13 cellular contexts compared by ENCODE assay signal in genomic region chrX:119636419-119636818, GRCh38. TPM values are rescaled to one million over a fixed set of nuclear protein-coding genes. Genes with fewer than 3 reads are reported as not detected.
A peak's percentile ranks its signal among the peaks of the same experiment; 100 is the strongest.
DNase-seq lines count a peak whose midpoint lies in the region; ATAC-seq and TF ChIP-seq lines count a peak whose summit lies in the region.
"Had no signal": no experiment of that assay in that cellular context is flagged by ENCODE, and none has a peak within 500 bp of the region (broad histone marks: within the 10 kb centered on the region; RNA-seq: fewer than 3 reads in every experiment).

No MANE protein-coding gene starts in this region.

- H3K27me3 Mint-ChIP-seq in activated T-helper 17 cell treated with anti-CD3 and anti-CD28 coated beads, Interleukin-2, amount 50 U/mL, for 72 hours, result no peaks in the 10 kb centered on the region

- H3K4me1 Mint-ChIP-seq in activated T-helper 17 cell treated with anti-CD3 and anti-CD28 coated beads, Interleukin-2, amount 50 U/mL, for 72 hours, result peaks cover 17% of the 10 kb centered on the region

- BruUV-seq in OCI-LY7 (replicated peaks; lab: Mats Ljungman, UMichigan), result no TSS peak

- no peaks in the 10 kb centered on the region for H3K79me2 ChIP-seq in OCI-LY7 (ENCODE audit: insufficient read depth, low read depth, low read length)

- H3K9me3 Mint-ChIP-seq in activated T-helper 17 cell treated with anti-CD3 and anti-CD28 coated beads, Interleukin-2, amount 50 U/mL, for 72 hours, result no peaks in the 10 kb centered on the region

- peak; percentile 22 for ATAC-seq in GM18861 (IDR thresholded peaks at IDR 0.05; ENCODE audit: unreplicated experiment)
- peak; percentile 34 for ATAC-seq in GM21825 (IDR thresholded peaks at IDR 0.05; ENCODE audit: unreplicated experiment)
- no peak for ATAC-seq in activated T-helper 17 cell treated with anti-CD3 and anti-CD28 coated beads, Interleukin-2, amount 50 U/mL, for 72 hours (replicated peaks)
- ATAC-seq: left ventricle myocardium superior had no signal

- H3K27ac Mint-ChIP-seq in activated T-helper 17 cell treated with anti-CD3 and anti-CD28 coated beads, Interleukin-2, amount 50 U/mL, for 72 hours, result no peak overlapping the region

- peaks cover 53% of the 10 kb centered on the region for H4K20me1 ChIP-seq in BLaER1
- no peaks in the 10 kb centered on the region for H4K20me1 ChIP-seq in OCI-LY7 (ENCODE audit: insufficient read depth, low read length)

- H3K4me3 Mint-ChIP-seq in activated T-helper 17 cell treated with anti-CD3 and anti-CD28 coated beads, Interleukin-2, amount 50 U/mL, for 72 hours, result no peak overlapping the region

- POLR2A ChIA-PET in OCI-LY7 (lab: Charles Lee), result no interaction called here

- H3K4me1 ChIP-seq in BLaER1, result peaks cover 41% of the 10 kb centered on the region
- peaks cover 7% of the 10 kb centered on the region for H3K4me1 ChIP-seq in OCI-LY7 (ENCODE audit: insufficient read depth, low read length, poor library complexity, severe bottlenecking)
- H3K4me1 ChIP-seq: adrenal gland had no signal

- no peak overlapping the region for H3K9ac ChIP-seq in BLaER1

- DNase-seq in OCI-LY7 (ENCODE audit: low spot score), result no peak
- no peak for DNase-seq in HT-29 (ENCODE audit: low spot score)
- DNase-seq in dorsolateral prefrontal cortex, result no peak
- no peak for DNase-seq in HUDEP-2 (lab: John Stamatoyannopoulos, UW; ENCODE audit: unreplicated experiment in 76 of 76)
- DNase-seq: adrenal gland; effector CD4-positive, alpha-beta T cell; left ventricle myocardium superior; stimulated activated naive CD4-positive, alpha-beta T cell treated with Interleukin-2 at 50 U/mL for 16 hours had no signal

- intact Hi-C loops in OCI-LY7 (cut with micrococcal nuclease; ENCODE audit: unreplicated experiment), result no loop called here
- intact Hi-C loops in dorsolateral prefrontal cortex (cut with DNase I), result no loop called here

- no peak overlapping the region for H2AFZ ChIP-seq in OCI-LY7 (ENCODE audit: low read length)

- H3K9me3 ChIP-seq in BLaER1 (no peaks in the 10 kb centered on the region), OCI-LY7 (ENCODE audit: low read length) (no peaks in the 10 kb centered on the region)
- H3K9me3 ChIP-seq: adrenal gland had no signal

- peaks cover 96% of the 10 kb centered on the region for H3K36me3 ChIP-seq in BLaER1
- H3K36me3 ChIP-seq in OCI-LY7 (ENCODE audit: insufficient read depth, low read length), result peaks cover 89% of the 10 kb centered on the region

- H3K27ac ChIP-seq in BLaER1 (peak overlapping the region; percentile 30; the same call in 1 of the 2 replicates), OCI-LY7 (ENCODE audit: low read depth, low read length, poor library complexity, severe bottlenecking) (peak overlapping the region; percentile 11), dorsolateral prefrontal cortex (no peak overlapping the region)
- H3K27ac ChIP-seq: adrenal gland, SK-N-MC had no signal

- H3K27me3 ChIP-seq in BLaER1, result no peaks in the 10 kb centered on the region
- peaks cover 0 to 48% (median 5%) of the 10 kb centered on the region in 45 donors for H3K27me3 ChIP-seq in dorsolateral prefrontal cortex
- H3K27me3 ChIP-seq: adrenal gland had no signal

- H3K9me2 ChIP-seq in OCI-LY7 (ENCODE audit: insufficient read depth, low read length), result no peaks in the 10 kb centered on the region

- peak overlapping the region; percentile 48 for H3K4me2 ChIP-seq in BLaER1
- no peak overlapping the region for H3K4me2 ChIP-seq in OCI-LY7 (ENCODE audit: low read length)

- H3K4me3 ChIP-seq in BLaER1, result no peak overlapping the region
- H3K4me3 ChIP-seq in OCI-LY7 (ENCODE audit: low read depth, low read length, poor library complexity, severe bottlenecking), result no peak overlapping the region
- H3K4me3 ChIP-seq in dorsolateral prefrontal cortex, result no peak overlapping the region
- H3K4me3 ChIP-seq: adrenal gland, SK-N-MC had no signal

- peaks cover 90% of the 10 kb centered on the region for H3K36me3 Mint-ChIP-seq in activated T-helper 17 cell treated with anti-CD3 and anti-CD28 coated beads, Interleukin-2, amount 50 U/mL, for 72 hours (ENCODE audit: low read depth)

- TF ChIP-seq CTCF in OCI-LY7 (conservative IDR thresholded peaks at IDR 0.05; ENCODE audit: low read length), result no peak
- TF ChIP-seq CTCF in dorsolateral prefrontal cortex (IDR thresholded peaks at IDR 0.05 in 54 of 56, conservative IDR thresholded peaks at IDR 0.05 in 2 of 56; ENCODE audit: low read depth in 1 of 56, partially characterized antibody in 56 of 56), result no peak

- CTCF ChIA-PET in OCI-LY7 (lab: Charles Lee; ENCODE audit: unreplicated experiment), result no interaction called here

RNA-seq across cellular contexts. Expression of gene NKRF, which starts 30.2 kb away (rescaled TPM):
- 10.7 and 11.9 TPM in 2 replicates for total RNA-seq in OCI-LY7 (2014; rRNA removed; shearing (Covaris generic))
- total RNA-seq in OCI-LY7 (2022), result 19.3 and 20.7 TPM in 2 replicates
- total RNA-seq in HT-29 (2014; rRNA removed; shearing (Covaris generic)), result 6.9 and 7.8 TPM in 2 replicates
- total RNA-seq in dorsolateral prefrontal cortex, result 10 to 100 TPM; 11.2 to 39.9 (median 29.2) TPM
- 10 to 100 TPM; 15.3 to 19.8 TPM for total RNA-seq in activated T-helper 17 cell treated with anti-CD3 and anti-CD28 coated beads, Interleukin-2, amount 50 U/mL, for 72 hours

RNA-seq across cellular contexts. Expression of gene SEPTIN6, which starts 56.5 kb away (rescaled TPM):
- total RNA-seq in OCI-LY7 (2014; rRNA removed; shearing (Covaris generic)), result 145 and 182 TPM in 2 replicates
- total RNA-seq in OCI-LY7 (2022) (216 and 231 TPM in 2 replicates), dorsolateral prefrontal cortex (10 to 100 TPM; 14.0 to 49.1 (median 34.8) TPM)
- total RNA-seq in HT-29 (2014; rRNA removed; shearing (Covaris generic)), result 0.10 and 0.53 TPM in 2 replicates
- total RNA-seq in activated T-helper 17 cell treated with anti-CD3 and anti-CD28 coated beads, Interleukin-2, amount 50 U/mL, for 72 hours, result 100 to 1,000 TPM; 171 to 204 TPM

Comparison
In these comparisons a context has a peak if more than half of its experiments do, and no peak if none do; other contexts are left out.
1. H3K27ac ChIP-seq: peak in BLaER1 (single experiment) and OCI-LY7 (single experiment); none in dorsolateral prefrontal cortex (0 of 59).